8 cellular contexts compared by ENCODE assay signal in the genomic region with DNA sequence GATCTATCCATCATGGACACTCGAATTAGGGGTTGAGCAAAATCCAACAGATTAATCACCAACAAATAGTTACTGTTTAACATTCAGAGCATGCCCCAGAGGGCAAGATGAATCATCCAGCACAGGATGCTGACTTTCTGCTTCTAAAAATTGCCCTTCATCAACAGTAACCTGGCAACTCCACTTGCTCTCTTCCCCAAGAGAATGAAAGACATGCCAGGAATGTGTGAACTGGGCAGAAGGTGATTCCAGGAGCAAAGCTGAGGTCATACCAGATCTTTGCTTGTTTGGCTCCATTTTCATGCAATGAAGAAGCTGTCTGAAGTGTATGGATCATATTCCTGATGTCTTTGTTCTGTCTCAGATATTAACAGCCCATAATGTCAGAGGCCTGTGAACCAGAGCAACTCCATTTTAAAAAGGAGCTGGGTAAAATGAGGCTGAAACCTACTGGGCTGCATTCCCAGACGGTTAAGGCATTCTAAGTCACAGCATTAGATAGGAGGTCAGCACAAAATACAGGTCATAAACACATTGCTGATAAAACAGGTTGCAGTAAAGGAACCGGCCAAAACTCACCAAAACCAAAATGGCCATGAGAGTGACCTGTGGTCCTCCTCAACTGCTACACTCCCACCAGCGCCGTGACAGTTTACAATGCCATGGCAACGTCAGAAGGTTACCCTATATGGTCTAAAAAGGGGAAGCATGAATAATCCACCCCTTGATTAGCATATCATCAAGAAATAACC. TPM values are rescaled to one million over a fixed set of nuclear protein-coding genes. Genes with fewer than 3 reads are reported as not detected.
DNase-seq lines count a peak whose midpoint lies in the region; ATAC-seq, FAIRE-seq and TF ChIP-seq lines count a peak whose summit lies in the region.

No MANE protein-coding gene starts in this region.

- TF ChIP-seq POLR2A in K562 (conservative IDR thresholded peaks at IDR 0.05) = no peak

- peak; percentile 40; the same call in 1 of the 2 replicates for TF ChIP-seq EP300 in K562 (IDR thresholded peaks at IDR 0.05; ENCODE audit: low read length)

- H3K9ac ChIP-seq in OCI-LY3 (ENCODE audit: low read length) = peak overlapping the region; percentile 86
- H3K9ac ChIP-seq in K562 (ENCODE audit: insufficient read depth in 1 of 2, low read depth in 2 of 2, low read length in 2 of 2) = peak overlapping the region in 1 of 2 experiments; percentile 78; a peak in 2 of 4 replicates
- H3K9ac ChIP-seq in smooth muscle cell (ENCODE audit: low read depth) = peak overlapping the region; percentile 56

- H3K36me3 ChIP-seq in OCI-LY3 (replicated peaks; ENCODE audit: low read depth, low read length) (peaks cover 9% of the 10 kb centered on the region), K562 (ENCODE audit: control insufficient read depth, insufficient read depth, low read length) (peaks cover 10% of the 10 kb centered on the region; the same call in 2 of the 3 replicates), smooth muscle cell (ENCODE audit: low read depth) (no peaks in the 10 kb centered on the region)

- H3K4me3 ChIP-seq in OCI-LY3 (ENCODE audit: low read length) (peak overlapping the region; percentile 89), K562 (0 out of 2 replicates have a peak overlapping the region, but pooled peaks have one; percentile 95), smooth muscle cell (no peak overlapping the region)

- H3K9me3 ChIP-seq in OCI-LY3 (ENCODE audit: insufficient read depth, low read length) (no peaks in the 10 kb centered on the region), K562 (replicated peaks; ENCODE audit: control insufficient read depth, insufficient read depth, low read depth, low read length) (no peaks in the 10 kb centered on the region), smooth muscle cell (replicated peaks; ENCODE audit: low read depth) (no peaks in the 10 kb centered on the region)

- DNase-seq in AG09319 (ENCODE audit: extremely low read depth, low read depth) (peak; percentile 74), GM19239 (ENCODE audit: insufficient read length, low spot score) (no peak), K562 (ENCODE audit: extremely low read depth in 1 of 4, low spot score in 3 of 4) (peak in 1 of 4 experiments; percentile 73), iPS-NIHi7 (ENCODE audit: extremely low spot score) (peak; percentile 49), smooth muscle cell (lab: John Stamatoyannopoulos, UW; ENCODE audit: unreplicated experiment) (no peak), cerebellum (ENCODE audit: low spot score) (no peak)
- no peak for DNase-seq in stimulated activated CD8-positive, alpha-beta memory T cell treated with anti-CD3 and anti-CD28 coated beads, Interleukin-4, amount 100 ng/mL, for 48 hours

- no peak for ATAC-seq in K562

- H3F3A ChIP-seq in smooth muscle cell (ENCODE audit: low read depth) = peaks cover 14% of the 10 kb centered on the region

- H3K4me2 ChIP-seq in OCI-LY3 (ENCODE audit: low read length) (peak overlapping the region; percentile 89), K562 (ENCODE audit: insufficient read depth, low read length) (peak overlapping the region; percentile 81), smooth muscle cell (no peak overlapping the region)

- H3K9me1 ChIP-seq in K562 (ENCODE audit: control insufficient read depth, insufficient read depth, low read length) = no peaks in the 10 kb centered on the region

- H3K27me3 ChIP-seq in OCI-LY3 (ENCODE audit: low read depth, low read length) (no peaks in the 10 kb centered on the region), K562 (ENCODE audit: control insufficient read depth in 2 of 2, insufficient read depth in 2 of 2, low read length in 2 of 2) (no peaks in the 10 kb centered on the region), smooth muscle cell (ENCODE audit: low read depth) (no peaks in the 10 kb centered on the region)

- BruUV-seq in K562 (replicated peaks; lab: Mats Ljungman, UMichigan) = no TSS peak

- in situ Hi-C loops in K562 (cut with MboI) = no loop called here

- H3K4me1 ChIP-seq in OCI-LY3 (ENCODE audit: low read length) = peaks cover 30% of the 10 kb centered on the region
- peaks cover 18 to 26% of the 10 kb centered on the region in 2 experiments; a peak in 4 of 5 replicates for H3K4me1 ChIP-seq in K562 (replicated peaks in 1 of 2; ENCODE audit: control insufficient read depth in 2 of 2, insufficient read depth in 2 of 2, low read length in 2 of 2)
- H3K4me1 ChIP-seq in smooth muscle cell (ENCODE audit: low read depth) = peaks cover 26% of the 10 kb centered on the region

- 5% methylated on average over 5 of the region's 6 CpGs for WGBS in K562 (ENCODE audit: insufficient coverage, low coverage, missing lambda C conversion rate)
- 23% methylated on average over 6 of the region's 6 CpGs for WGBS in smooth muscle cell (ENCODE audit: low lambda C conversion rate)

- H3K27ac ChIP-seq in OCI-LY3 (ENCODE audit: low read length) = peak overlapping the region; percentile 97
- H3K27ac ChIP-seq in K562 (ENCODE audit: extremely low read depth, low read depth, low read length) = peak overlapping the region; percentile 100
- peak overlapping the region; percentile 86 for H3K27ac ChIP-seq in smooth muscle cell (ENCODE audit: low read depth)

- intact Hi-C loops in K562 (cut with micrococcal nuclease) = no loop called here

- FAIRE-seq in GM19239 (lab: Jason Lieb, UNC) (peak; percentile 89), K562 (lab: Jason Lieb, UNC) (peak; percentile 84)

- no peak overlapping the region for H2AFZ ChIP-seq in OCI-LY3 (ENCODE audit: low read depth, low read length)
- peak overlapping the region; percentile 73 for H2AFZ ChIP-seq in K562 (ENCODE audit: low read depth, low read length)
- no peak overlapping the region for H2AFZ ChIP-seq in smooth muscle cell (ENCODE audit: low read depth)

- no peak for TF ChIP-seq CTCF in AG09319 (IDR thresholded peaks at IDR 0.05; ENCODE audit: low read depth, low read length)
- no peak for TF ChIP-seq CTCF in OCI-LY3 (IDR thresholded peaks at IDR 0.05; ENCODE audit: low read depth, low read length)
- no peak for TF ChIP-seq CTCF in K562 (IDR thresholded peaks at IDR 0.05 in 2 of 3, conservative IDR thresholded peaks at IDR 0.05 in 1 of 3; ENCODE audit: insufficient read depth in 2 of 3, low read depth in 1 of 3, low read length in 3 of 3)
- TF ChIP-seq CTCF in smooth muscle cell (IDR thresholded peaks at IDR 0.05; ENCODE audit: borderline replicate concordance, insufficient read depth, poor library complexity, severe bottlenecking) = no peak

- CTCF ChIA-PET in K562 (lab: Yijun Ruan, JAX; ENCODE audit: low intra/inter-chr PET ratio) = no interaction called here

- TF ChIP-seq RAD21 in K562 (CRISPR knock-in tag; conservative IDR thresholded peaks at IDR 0.05 in 1 of 2, IDR thresholded peaks at IDR 0.05 in 1 of 2) = peak in 1 of 2 experiments; percentile 30; a peak in 1 of 4 replicates

- H3K79me2 ChIP-seq in OCI-LY3 (ENCODE audit: low read length) = peaks cover 26% of the 10 kb centered on the region
- H3K79me2 ChIP-seq in K562 (ENCODE audit: control insufficient read depth, insufficient read depth, low read length) = peaks cover 34% of the 10 kb centered on the region
- H3K79me2 ChIP-seq in smooth muscle cell (ENCODE audit: low read depth) = peaks cover 11% of the 10 kb centered on the region

- POLR2A ChIA-PET in K562 (lab: Yijun Ruan, JAX) = interaction anchor here (0.6 to 1.0 kb wide), 3 partner anchors 15 to 145 kb away, joined by 3 read pairs; no protein-coding TSS in a partner anchor

- peaks cover 14% of the 10 kb centered on the region for H4K20me1 ChIP-seq in OCI-LY3 (ENCODE audit: insufficient read depth, low read length)
- peaks cover 11% of the 10 kb centered on the region; the same call in 1 of the 2 replicates for H4K20me1 ChIP-seq in K562 (replicated peaks; ENCODE audit: control insufficient read depth, insufficient read depth, low read length)
- H4K20me1 ChIP-seq in smooth muscle cell (ENCODE audit: low read depth) = no peaks in the 10 kb centered on the region

RNA-seq across cellular contexts. Expression of a gene that starts 2.5 kb away (rescaled TPM):
- 5.9 and 11.7 TPM in 2 replicates for total RNA-seq in K562 (2011; cell fraction: chromatin; rRNA removed; ENCODE audit: low replicate concordance)
- 5.3 and 6.2 TPM in 2 replicates for total RNA-seq in K562 (2011; cell fraction: nucleolus; rRNA removed)
- total RNA-seq in K562 (2011; cell fraction: nucleoplasm; rRNA removed) = 7.2 and 10.0 TPM in 2 replicates
- 12.4 and 13.2 TPM in 2 replicates for total RNA-seq in K562 (2014; rRNA removed)
- total RNA-seq in K562 (2014; rRNA removed; fragmentation: Illumina TruSeq; extraction: Trizol) = 11.8 and 13.2 TPM in 2 replicates
- 12.6 and 14.4 TPM in 2 replicates for total RNA-seq in K562 (2015; rRNA removed; fragmentation: Illumina TruSeq; extraction: Trizol)
- total RNA-seq in K562 (2021) = 13.1 and 13.2 TPM in 2 replicates
- polyA plus RNA-seq in K562 (2011; rRNA removed) = 7.3 and 9.1 TPM in 2 replicates
- 3.0 and 3.3 TPM in 2 replicates for polyA plus RNA-seq in K562 (2011; cell fraction: cytosol; rRNA removed)
- polyA plus RNA-seq in K562 (2011; cell fraction: nucleus; rRNA removed) = 6.6 and 7.8 TPM in 2 replicates
- polyA plus RNA-seq in K562 (2012) = 6.5 and 7.2 TPM in 2 replicates
- 9.4 and 10.0 TPM in 2 replicates for polyA plus RNA-seq in K562 (2014; fragmentation: Illumina TruSeq; extraction: Trizol)
- 1 to 10 TPM; 2.7 TPM for polyA plus RNA-seq in K562 (2014; fragmentation: Nextera tagmentation; extraction: Ambion mirVana)
- 9.9 and 10.8 TPM in 2 replicates for polyA plus RNA-seq in K562 (2014; rRNA removed)
- polyA minus RNA-seq in K562 (2011; rRNA and poly(A)+ RNA removed) = 5.4 and 6.1 TPM in 2 replicates
- 3.6 TPM in 2 replicates for polyA minus RNA-seq in K562 (2011; cell fraction: cytosol; rRNA and poly(A)+ RNA removed)
- polyA minus RNA-seq in K562 (2011; cell fraction: nucleus; rRNA and poly(A)+ RNA removed) = 6.5 and 6.6 TPM in 2 replicates
- 2.8 and 3.9 TPM in 2 replicates for total RNA-seq in smooth muscle cell
- polyA plus RNA-seq in smooth muscle cell = 1.3 and 3.2 TPM in 2 replicates
- total RNA-seq in cerebellum = 8.3 TPM

RNA-seq across cellular contexts. Expression of a gene that starts 29.3 kb away (rescaled TPM):
- 0.81 and 2.5 TPM in 2 replicates for total RNA-seq in K562 (2011; cell fraction: chromatin; rRNA removed; ENCODE audit: low replicate concordance)
- total RNA-seq in K562 (2011; cell fraction: nucleolus; rRNA removed) = 0.66 and 0.83 TPM in 2 replicates
- total RNA-seq in K562 (2011; cell fraction: nucleoplasm; rRNA removed) = 1.8 and 2.4 TPM in 2 replicates
- total RNA-seq in K562 (2014; rRNA removed) = 1.9 and 2.0 TPM in 2 replicates
- 1.8 and 2.0 TPM in 2 replicates for total RNA-seq in K562 (2014; rRNA removed; fragmentation: Illumina TruSeq; extraction: Trizol)
- total RNA-seq in K562 (2015; rRNA removed; fragmentation: Illumina TruSeq; extraction: Trizol) = 1.3 and 1.9 TPM in 2 replicates
- total RNA-seq in K562 (2021) = 1.9 and 2.1 TPM in 2 replicates
- 1.4 and 2.2 TPM in 2 replicates for polyA plus RNA-seq in K562 (2011; rRNA removed)
- polyA plus RNA-seq in K562 (2011; cell fraction: cytosol; rRNA removed) = 0.42 and 1.8 TPM in 2 replicates
- polyA plus RNA-seq in K562 (2011; cell fraction: nucleus; rRNA removed) = 0.85 and 1.7 TPM in 2 replicates
- polyA plus RNA-seq in K562 (2012) = 3.0 and 3.6 TPM in 2 replicates
- 1.1 and 2.0 TPM in 2 replicates for polyA plus RNA-seq in K562 (2014; fragmentation: Illumina TruSeq; extraction: Trizol)
- polyA plus RNA-seq in K562 (2014; fragmentation: Nextera tagmentation; extraction: Ambion mirVana) = under 1 TPM; 0.38 to 0.52 TPM
- 2.4 and 3.4 TPM in 2 replicates for polyA plus RNA-seq in K562 (2014; rRNA removed)
- polyA minus RNA-seq in K562 (2011; rRNA and poly(A)+ RNA removed) = 0.70 and 1.3 TPM in 2 replicates
- 0.29 and 0.73 TPM in 2 replicates for polyA minus RNA-seq in K562 (2011; cell fraction: cytosol; rRNA and poly(A)+ RNA removed)
- 0.13 and 0.56 TPM in 2 replicates for polyA minus RNA-seq in K562 (2011; cell fraction: nucleus; rRNA and poly(A)+ RNA removed)
- 12.1 and 13.5 TPM in 2 replicates for total RNA-seq in smooth muscle cell
- 26.8 and 28.9 TPM in 2 replicates for polyA plus RNA-seq in smooth muscle cell
- total RNA-seq in cerebellum = 7.2 TPM

RNA-seq across cellular contexts. Expression of a gene that starts 37.1 kb away (rescaled TPM):
- total RNA-seq in K562 (2011; cell fraction: chromatin; rRNA removed; ENCODE audit: low replicate concordance) = 10.4 and 12.2 TPM in 2 replicates
- total RNA-seq in K562 (2011; cell fraction: nucleolus; rRNA removed) = 7.6 and 8.5 TPM in 2 replicates
- 13.0 and 19.7 TPM in 2 replicates for total RNA-seq in K562 (2011; cell fraction: nucleoplasm; rRNA removed)
- total RNA-seq in K562 (2014; rRNA removed) (7.9 and 8.0 TPM in 2 replicates), K562 (2014; rRNA removed; fragmentation: Illumina TruSeq; extraction: Trizol) (11.8 and 13.9 TPM in 2 replicates), K562 (2015; rRNA removed; fragmentation: Illumina TruSeq; extraction: Trizol) (12.9 and 13.2 TPM in 2 replicates), K562 (2021) (10.6 and 11.7 TPM in 2 replicates), smooth muscle cell (15.7 and 25.5 TPM in 2 replicates), cerebellum (2.8 TPM)
- polyA plus RNA-seq in K562 (2011; rRNA removed) (11.2 and 14.9 TPM in 2 replicates), K562 (2014; fragmentation: Illumina TruSeq; extraction: Trizol) (12.1 and 12.7 TPM in 2 replicates), K562 (2014; fragmentation: Nextera tagmentation; extraction: Ambion mirVana) (1 to 10 TPM; 2.9 to 3.2 TPM), K562 (2014; rRNA removed) (9.0 and 14.1 TPM in 2 replicates), smooth muscle cell (16.5 and 25.5 TPM in 2 replicates)
- polyA plus RNA-seq in K562 (2011; cell fraction: cytosol; rRNA removed) = 8.2 and 13.3 TPM in 2 replicates
- polyA plus RNA-seq in K562 (2011; cell fraction: nucleus; rRNA removed) = 8.4 and 9.7 TPM in 2 replicates
- 14.5 and 32.7 TPM in 2 replicates for polyA plus RNA-seq in K562 (2012)
- 8.9 and 9.0 TPM in 2 replicates for polyA minus RNA-seq in K562 (2011; rRNA and poly(A)+ RNA removed)
- 5.2 and 5.9 TPM in 2 replicates for polyA minus RNA-seq in K562 (2011; cell fraction: cytosol; rRNA and poly(A)+ RNA removed)
- polyA minus RNA-seq in K562 (2011; cell fraction: nucleus; rRNA and poly(A)+ RNA removed) = 2.2 and 4.7 TPM in 2 replicates

Comparison
In these comparisons a context has a peak if more than half of its experiments do, and no peak if none do; other contexts are left out.
1. DNase-seq: peak in AG09319 (single experiment) and iPS-NIHi7 (single experiment); none in GM19239 (single experiment), smooth muscle cell (single experiment), cerebellum (single experiment) and stimulated activated CD8-positive, alpha-beta memory T cell treated with anti-CD3 and anti-CD28 coated beads, Interleukin-4, amount 100 ng/mL, for 48 hours (single experiment).
2. Peak in every context shown above with its lines, with median percentiles within 50 percentile points of each other: H3K27ac ChIP-seq.